ENCODE assay signal across 24 cellular contexts in the genomic region with DNA sequence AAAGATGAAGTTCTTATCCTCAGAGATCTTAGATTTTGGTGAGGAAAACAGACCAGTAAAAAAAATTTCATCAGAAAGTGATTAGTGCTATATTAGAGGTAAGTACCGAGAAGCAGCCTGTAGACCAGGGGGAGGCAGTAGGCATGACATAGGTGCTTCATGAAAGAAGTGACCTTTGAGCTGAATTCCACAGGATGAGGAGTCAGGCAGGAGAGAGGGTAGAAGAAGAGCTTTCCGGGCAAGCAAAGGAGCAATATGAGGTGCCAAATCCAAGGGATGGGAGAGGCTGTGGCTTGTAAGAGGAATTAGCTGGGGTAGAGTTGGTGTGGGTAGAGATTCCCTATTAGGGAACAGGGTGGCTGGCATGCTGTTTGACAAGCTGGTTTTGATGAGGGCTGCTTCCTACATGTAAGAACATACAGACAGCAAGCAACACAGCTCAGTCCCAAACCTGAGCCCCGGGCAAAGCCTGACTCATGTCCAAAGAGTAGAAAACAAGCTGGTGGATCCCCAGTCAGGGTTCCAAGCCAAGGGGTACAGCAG. TPM values are rescaled to one million over a fixed set of nuclear protein-coding genes. Genes with fewer than 3 reads are reported as not detected.
DNase-seq lines count a peak whose midpoint lies in the region; ATAC-seq and TF ChIP-seq lines count a peak whose summit lies in the region.
"Had no signal": no experiment of that assay in that cellular context is flagged by ENCODE, and none has a peak within 500 bp of the region (broad histone marks: within the 10 kb centered on the region; RNA-seq: fewer than 3 reads in every experiment).

No MANE protein-coding gene starts in this region.

- H3K4ac ChIP-seq in mesenchymal stem cell (ENCODE audit: low read depth in 1 of 2, low read length in 2 of 2) = peak overlapping the region; percentile 43 to 46

- TF ChIP-seq EP300 in transverse colon (IDR thresholded peaks at IDR 0.05; ENCODE audit: low read depth) = no peak

- H3K36me3 Mint-ChIP-seq in activated CD4-positive, alpha-beta memory T cell treated with anti-CD3 and anti-CD28 coated beads, Interleukin-2, amount 10 ng/mL, durations not matched to agents 7 days and 5 days (ENCODE audit: low read depth) = no peaks in the 10 kb centered on the region
- H3K36me3 Mint-ChIP-seq: activated naive CD8-positive, alpha-beta T cell treated with anti-CD3 and anti-CD28 coated beads for 36 hours; CD8-positive, alpha-beta T cell; natural killer cell treated with Interleukin-12 subunit alpha and Interleukin-12 subunit beta and Interleukin-15 and Interleukin-18, amount 100 ng/mL, for 72 hours had no signal

- H3K9ac ChIP-seq in BLaER1 treated with 17β-estradiol and CSF1 and Interleukin-3, amounts not matched to agents 10 nM and 100 nM = no peak overlapping the region
- no peak overlapping the region for H3K9ac ChIP-seq in mesenchymal stem cell (ENCODE audit: low read length)

- POLR2A ChIA-PET in activated CD4-positive, alpha-beta memory T cell treated with anti-CD3 and anti-CD28 coated beads, Interleukin-2, amount 10 ng/mL, durations not matched to agents 7 days and 5 days (lab: Charles Lee) = no interaction called here

- no peaks in the 10 kb centered on the region for H3K9me3 ChIP-seq in BLaER1 treated with 17β-estradiol and CSF1 and Interleukin-3, amounts not matched to agents 10 nM and 100 nM (replicated peaks in 1 of 11)
- H3K9me3 ChIP-seq in mesenchymal stem cell (ENCODE audit: control insufficient read depth, low read length) (no peaks in the 10 kb centered on the region), transverse colon (no peaks in the 10 kb centered on the region), tibial artery (no peaks in the 10 kb centered on the region)
- H3K9me3 ChIP-seq: A549, colonic mucosa, heart left ventricle, lower lobe of right lung, vagina had no signal

- no peak overlapping the region for H2BK5ac ChIP-seq in mesenchymal stem cell (ENCODE audit: low read depth, low read length, poor library complexity, severe bottlenecking)

- H2AK5ac ChIP-seq in mesenchymal stem cell (ENCODE audit: low read length, severe bottlenecking) = peak overlapping the region; percentile 8

- CTCF ChIA-PET in activated CD4-positive, alpha-beta memory T cell treated with anti-CD3 and anti-CD28 coated beads, Interleukin-2, amount 10 ng/mL, durations not matched to agents 7 days and 5 days (lab: Charles Lee) = no interaction called here

- H4K20me1 ChIP-seq in BLaER1 treated with 17β-estradiol and CSF1 and Interleukin-3, amounts not matched to agents 10 nM and 100 nM = no peaks in the 10 kb centered on the region

- H3K27me3 Mint-ChIP-seq in activated CD4-positive, alpha-beta memory T cell treated with anti-CD3 and anti-CD28 coated beads, Interleukin-2, amount 10 ng/mL, durations not matched to agents 7 days and 5 days = peaks cover 20% of the 10 kb centered on the region

- no peak for TF ChIP-seq POLR2A in transverse colon (IDR thresholded peaks at IDR 0.05)

- H3K79me1 ChIP-seq in mesenchymal stem cell (replicated peaks; ENCODE audit: low read length, poor library complexity, severe bottlenecking) = no peaks in the 10 kb centered on the region

- H3K27ac Mint-ChIP-seq in activated CD4-positive, alpha-beta memory T cell treated with anti-CD3 and anti-CD28 coated beads, Interleukin-2, amount 10 ng/mL, durations not matched to agents 7 days and 5 days = no peak overlapping the region
- H3K27ac Mint-ChIP-seq: activated CD4-positive, alpha-beta T cell treated with anti-CD3 and anti-CD28 coated beads, Interleukin-2, amount 10 ng/mL, durations not matched to agents 24 days and 14 days; activated naive CD8-positive, alpha-beta T cell treated with anti-CD3 and anti-CD28 coated beads for 36 hours; CD8-positive, alpha-beta T cell; natural killer cell treated with Interleukin-12 subunit alpha and Interleukin-12 subunit beta and Interleukin-15 and Interleukin-18, amount 100 ng/mL, for 72 hours had no signal

- H3K36me3 ChIP-seq in BLaER1 treated with 17β-estradiol and CSF1 and Interleukin-3, amounts not matched to agents 10 nM and 100 nM = no peaks in the 10 kb centered on the region
- H3K36me3 ChIP-seq in mesenchymal stem cell (ENCODE audit: control insufficient read depth in 1 of 2, insufficient read depth in 2 of 2, low read depth in 1 of 2, low read length in 2 of 2) = no peaks in the 10 kb centered on the region
- no peaks in the 10 kb centered on the region for H3K36me3 ChIP-seq in transverse colon
- H3K36me3 ChIP-seq in tibial artery = no peaks in the 10 kb centered on the region
- H3K36me3 ChIP-seq: colonic mucosa, heart left ventricle, lower lobe of right lung, vagina, WERI-Rb-1 had no signal

- TF ChIP-seq CTCF in transverse colon (IDR thresholded peaks at IDR 0.05) (no peak), tibial artery (IDR thresholded peaks at IDR 0.05) (no peak)

- H2BK120ac ChIP-seq in mesenchymal stem cell (ENCODE audit: low read depth, low read length) = peak overlapping the region; percentile 69

- no peak overlapping the region for H3K14ac ChIP-seq in mesenchymal stem cell (ENCODE audit: low read length in 2 of 2)

- H3K4me3 ChIP-seq in BLaER1 treated with 17β-estradiol and CSF1 and Interleukin-3, amounts not matched to agents 10 nM and 100 nM = no peak overlapping the region
- no peak overlapping the region for H3K4me3 ChIP-seq in mesenchymal stem cell (ENCODE audit: insufficient read depth in 1 of 2, low read depth in 1 of 2, low read length in 2 of 2)
- no peak overlapping the region for H3K4me3 ChIP-seq in transverse colon
- no peak overlapping the region for H3K4me3 ChIP-seq in tibial artery
- H3K4me3 ChIP-seq: A549, colonic mucosa, heart left ventricle, lower lobe of right lung, vagina had no signal

- DNase-seq in M059J (ENCODE audit: low read depth) = peak; percentile 15
- peak; percentile 34 for DNase-seq in epithelial cell of prostate (ENCODE audit: low read depth, low spot score)
- DNase-seq in mesenchymal stem cell = no peak
- DNase-seq in activated CD4-positive, alpha-beta memory T cell treated with anti-CD3 and anti-CD28 coated beads, Interleukin-2, amount 10 ng/mL, durations not matched to agents 7 days and 5 days = no peak
- DNase-seq in transverse colon = no peak
- no peak for DNase-seq in tibial artery
- DNase-seq: activated CD4-positive, alpha-beta T cell treated with anti-CD3 and anti-CD28 coated beads, Interleukin-2, amount 10 ng/mL, durations not matched to agents 24 days and 14 days; activated effector memory CD4-positive, alpha-beta T cell treated with anti-CD3 and anti-CD28 coated beads, Interleukin-2, amount 50 U/mL, for 16 hours; activated naive CD8-positive, alpha-beta T cell treated with anti-CD3 and anti-CD28 coated beads for 36 hours; activated T-cell treated with anti-CD3 and anti-CD28 coated beads, Interleukin-2, amount 50 U/mL, for 1 hour; aorta; CD8-positive, alpha-beta T cell; colonic mucosa; effector CD4-positive, alpha-beta T cell; heart left ventricle; lower lobe of right lung; stimulated activated naive CD8-positive, alpha-beta T cell treated with anti-CD3 and anti-CD28 coated beads, Interleukin-15, Interleukin-2, amounts not matched to agents 100 U/mL and 50 U/mL, for 24 hours; WERI-Rb-1 had no signal

- H2BK15ac ChIP-seq in mesenchymal stem cell (ENCODE audit: low read depth, poor library complexity, severe bottlenecking) = peak overlapping the region; percentile 26

- H4K91ac ChIP-seq in mesenchymal stem cell (ENCODE audit: low read length) = peak overlapping the region; percentile 31

- WGBS in mesenchymal stem cell = 85% methylated on average over 3 of the region's 3 CpGs
- WGBS in transverse colon (ENCODE audit: low coverage in 1 of 2), 2 donors = 79 to 83% methylated on average over 2 to 3 of the region's 3 CpGs

- peak overlapping the region; percentile 42 to 51 for H3K18ac ChIP-seq in mesenchymal stem cell (ENCODE audit: low read depth in 1 of 2, low read length in 2 of 2)

- intact Hi-C loops in transverse colon (cut with DNase I; ENCODE audit: low total_unique reads) = no loop called here
- intact Hi-C loops in tibial artery (cut with DNase I; ENCODE audit: low total_unique reads) = loop anchor here (5.0 kb wide), 1 partner anchor 50 kb away; a partner anchor contains a TSS

- H2BK12ac ChIP-seq in mesenchymal stem cell (ENCODE audit: low read length in 2 of 2) = peak overlapping the region; percentile 43 to 86

- H2AFZ ChIP-seq in mesenchymal stem cell (ENCODE audit: low read depth, low read length) = no peak overlapping the region

- H3K4me1 Mint-ChIP-seq in activated CD4-positive, alpha-beta memory T cell treated with anti-CD3 and anti-CD28 coated beads, Interleukin-2, amount 10 ng/mL, durations not matched to agents 7 days and 5 days = peaks cover 4% of the 10 kb centered on the region

- H3K27ac ChIP-seq in BLaER1 treated with 17β-estradiol and CSF1 and Interleukin-3, amounts not matched to agents 10 nM and 100 nM = no peak overlapping the region
- peak overlapping the region; percentile 47 for H3K27ac ChIP-seq in epithelial cell of prostate
- no peak overlapping the region for H3K27ac ChIP-seq in mesenchymal stem cell (ENCODE audit: low read length, poor library complexity, severe bottlenecking)
- H3K27ac ChIP-seq in transverse colon = no peak overlapping the region
- no peak overlapping the region for H3K27ac ChIP-seq in tibial artery
- H3K27ac ChIP-seq: colonic mucosa, lower lobe of right lung, WERI-Rb-1 had no signal

- peak overlapping the region in 8 of 11 experiments; percentile 79 to 96 (median 89); a peak in 8 of 22 replicates for H3K4me2 ChIP-seq in BLaER1 treated with 17β-estradiol and CSF1 and Interleukin-3, amounts not matched to agents 10 nM and 100 nM
- H3K4me2 ChIP-seq in mesenchymal stem cell (ENCODE audit: low read length, poor library complexity, severe bottlenecking) = no peak overlapping the region
- H3K4me2 ChIP-seq: A549 had no signal

- H3K9me3 Mint-ChIP-seq in activated CD4-positive, alpha-beta memory T cell treated with anti-CD3 and anti-CD28 coated beads, Interleukin-2, amount 10 ng/mL, durations not matched to agents 7 days and 5 days = no peaks in the 10 kb centered on the region
- H3K9me3 Mint-ChIP-seq: activated CD4-positive, alpha-beta T cell treated with anti-CD3 and anti-CD28 coated beads, Interleukin-2, amount 10 ng/mL, durations not matched to agents 24 days and 14 days; activated naive CD8-positive, alpha-beta T cell treated with anti-CD3 and anti-CD28 coated beads for 36 hours; CD8-positive, alpha-beta T cell; natural killer cell treated with Interleukin-12 subunit alpha and Interleukin-12 subunit beta and Interleukin-15 and Interleukin-18, amount 100 ng/mL, for 72 hours had no signal

- no peak overlapping the region for H4K8ac ChIP-seq in mesenchymal stem cell (ENCODE audit: low read length)

- no peaks in the 10 kb centered on the region for H3K27me3 ChIP-seq in BLaER1 treated with 17β-estradiol and CSF1 and Interleukin-3, amounts not matched to agents 10 nM and 100 nM
- no peaks in the 10 kb centered on the region for H3K27me3 ChIP-seq in mesenchymal stem cell (ENCODE audit: control insufficient read depth in 1 of 2, insufficient read depth in 1 of 2, low read length in 2 of 2)
- no peaks in the 10 kb centered on the region for H3K27me3 ChIP-seq in transverse colon
- H3K27me3 ChIP-seq in tibial artery = no peaks in the 10 kb centered on the region
- H3K27me3 ChIP-seq: colonic mucosa, heart left ventricle, vagina had no signal

- in situ Hi-C loops in transverse colon (cut with MboI; ENCODE audit: low pct_ligation_motif_present in 1 of 4, low pct_unique_long_range_greater_than_20kb in 1 of 4, low sequenced_read_pairs in 3 of 4) = no loop called here

- peaks cover 68 to 92% (median 83%) of the 10 kb centered on the region in 10 experiments for H3K4me1 ChIP-seq in BLaER1 treated with 17β-estradiol and CSF1 and Interleukin-3, amounts not matched to agents 10 nM and 100 nM
- peaks cover 7% of the 10 kb centered on the region for H3K4me1 ChIP-seq in mesenchymal stem cell (ENCODE audit: control insufficient read depth, insufficient read depth, low read depth, low read length)
- H3K4me1 ChIP-seq in transverse colon = peaks cover 11 to 19% (median 16%) of the 10 kb centered on the region in 4 donors
- peaks cover 0 to 40% (median 20%) of the 10 kb centered on the region in 4 donors for H3K4me1 ChIP-seq in tibial artery

- H3K4me3 Mint-ChIP-seq in activated CD4-positive, alpha-beta memory T cell treated with anti-CD3 and anti-CD28 coated beads, Interleukin-2, amount 10 ng/mL, durations not matched to agents 7 days and 5 days = no peak overlapping the region
- H3K4me3 Mint-ChIP-seq: activated CD4-positive, alpha-beta T cell treated with anti-CD3 and anti-CD28 coated beads, Interleukin-2, amount 10 ng/mL, durations not matched to agents 24 days and 14 days; activated naive CD8-positive, alpha-beta T cell treated with anti-CD3 and anti-CD28 coated beads for 36 hours; CD8-positive, alpha-beta T cell; natural killer cell treated with Interleukin-12 subunit alpha and Interleukin-12 subunit beta and Interleukin-15 and Interleukin-18, amount 100 ng/mL, for 72 hours had no signal

- no peak for ATAC-seq in HG03457 (IDR thresholded peaks at IDR 0.05; ENCODE audit: unreplicated experiment)
- ATAC-seq: A549; CD8-positive, alpha-beta T cell; HCT116; heart left ventricle; lower lobe of right lung; natural killer cell treated with Interleukin-12 subunit alpha and Interleukin-12 subunit beta and Interleukin-15 and Interleukin-18, amount 100 ng/mL, for 72 hours; stimulated activated naive CD8-positive, alpha-beta T cell treated with anti-CD3 and anti-CD28 coated beads, Interleukin-15, Interleukin-2, amounts not matched to agents 100 U/mL and 50 U/mL, for 24 hours had no signal

- no peak overlapping the region for H3K23ac ChIP-seq in mesenchymal stem cell (ENCODE audit: low read length in 2 of 2)

RNA-seq across cellular contexts. Expression of a gene that starts 48.4 kb away (rescaled TPM):
- 15.7 and 19.7 TPM in 2 replicates for total RNA-seq in M059J (2014; rRNA removed; shearing (Covaris generic))
- polyA plus RNA-seq in mesenchymal stem cell (2013, experiment 1 of 2) = 24.0 TPM
- 22.5 TPM for polyA plus RNA-seq in mesenchymal stem cell (2013, experiment 2 of 2)
- 10 to 100 TPM; 21.9 to 24.6 TPM for total RNA-seq in activated CD4-positive, alpha-beta memory T cell treated with anti-CD3 and anti-CD28 coated beads, Interleukin-2, amount 10 ng/mL, durations not matched to agents 7 days and 5 days
- total RNA-seq in transverse colon = 10 to 100 TPM; 42.7 to 66.7 (median 53.5) TPM

Comparison
In these comparisons a context has a peak if more than half of its experiments do, and no peak if none do; other contexts are left out.
1. DNase-seq: peak in M059J (single experiment) and epithelial cell of prostate (single experiment); none in mesenchymal stem cell (single experiment), activated CD4-positive, alpha-beta memory T cell treated with anti-CD3 and anti-CD28 coated beads, Interleukin-2, amount 10 ng/mL, durations not matched to agents 7 days and 5 days (single experiment), transverse colon (single experiment) and tibial artery (0 of 2).